In genomic region chr7:92681633-92682032, GRCh38 we compare ENCODE assay signal across 18 cellular contexts.
DNase-seq lines count a peak whose midpoint lies in the region; ATAC-seq lines count a peak whose summit lies in the region.
"Had no signal": no experiment of that assay in that cellular context is flagged by ENCODE, and none has a peak within 500 bp of the region (broad histone marks: within the 10 kb centered on the region; RNA-seq: fewer than 3 reads in every experiment).

No MANE protein-coding gene starts in this region.

- no peak for ATAC-seq in naive thymus-derived CD4-positive, alpha-beta T cell
- ATAC-seq in HG02610 (IDR thresholded peaks at IDR 0.05; ENCODE audit: unreplicated experiment), result no peak

- H3K4me1 ChIP-seq in CD4-positive, alpha-beta memory T cell (ENCODE audit: insufficient read depth, low read length), result peaks cover 66% of the 10 kb centered on the region
- H3K4me1 ChIP-seq in CD8-positive, alpha-beta memory T cell (ENCODE audit: insufficient read depth, low read length), result peaks cover 68% of the 10 kb centered on the region
- H3K4me1 ChIP-seq in naive thymus-derived CD4-positive, alpha-beta T cell (ENCODE audit: control insufficient read depth in 2 of 2, insufficient read depth in 2 of 2, low read length in 2 of 2), result peaks cover 32 to 54% of the 10 kb centered on the region in 2 donors

- no peak overlapping the region for H3K4me3 ChIP-seq in CD4-positive, alpha-beta memory T cell (ENCODE audit: low read length in 2 of 2)
- H3K4me3 ChIP-seq in CD8-positive, alpha-beta memory T cell (ENCODE audit: low read length), result no peak overlapping the region
- no peak overlapping the region for H3K4me3 ChIP-seq in naive thymus-derived CD4-positive, alpha-beta T cell (ENCODE audit: low read length)
- H3K4me3 ChIP-seq: adrenal gland, BLaER1, dorsolateral prefrontal cortex, PC-9, skin epidermis, tibial artery had no signal

- intact Hi-C loops in CD4-positive, alpha-beta memory T cell (cut with micrococcal nuclease), result loop anchor here (2.0 to 5.0 kb wide), 2 partner anchors 39 to 61 kb away; no protein-coding TSS in a partner anchor
- intact Hi-C loops in naive thymus-derived CD4-positive, alpha-beta T cell (cut with micrococcal nuclease), result loop anchor here (5.0 kb wide), 2 partner anchors 154 to 436 kb away; partner anchors contain the start of genes SAMD9 (in 2 of the 2), PEX1 (in 1 of the 2) and RBM48 (in 1 of the 2)

- H3K27me3 Mint-ChIP-seq in CD4-positive, alpha-beta memory T cell, result no peaks in the 10 kb centered on the region
- no peaks in the 10 kb centered on the region for H3K27me3 Mint-ChIP-seq in CD8-positive, alpha-beta memory T cell
- H3K27me3 Mint-ChIP-seq in activated naive CD8-positive, alpha-beta T cell, result no peaks in the 10 kb centered on the region
- H3K27me3 Mint-ChIP-seq in naive thymus-derived CD4-positive, alpha-beta T cell, result no peaks in the 10 kb centered on the region
- H3K27me3 Mint-ChIP-seq: progenitor cell of endocrine pancreas had no signal

- H3K27me3 ChIP-seq in CD4-positive, alpha-beta memory T cell (ENCODE audit: insufficient read depth, low read length), result no peaks in the 10 kb centered on the region
- no peaks in the 10 kb centered on the region for H3K27me3 ChIP-seq in CD8-positive, alpha-beta memory T cell (ENCODE audit: insufficient read depth, low read length, poor library complexity, severe bottlenecking)
- H3K27me3 ChIP-seq in naive thymus-derived CD4-positive, alpha-beta T cell (ENCODE audit: control insufficient read depth in 2 of 2, insufficient read depth in 2 of 2, low read length in 2 of 2), result no peaks in the 10 kb centered on the region
- H3K27me3 ChIP-seq: adrenal gland, BLaER1, dorsolateral prefrontal cortex, tibial artery had no signal

- H3K9me3 ChIP-seq in CD4-positive, alpha-beta memory T cell (ENCODE audit: control insufficient read depth in 1 of 2, low read length in 2 of 2), result no peaks in the 10 kb centered on the region
- no peaks in the 10 kb centered on the region for H3K9me3 ChIP-seq in CD8-positive, alpha-beta memory T cell (ENCODE audit: low read length)
- H3K9me3 ChIP-seq in naive thymus-derived CD4-positive, alpha-beta T cell (ENCODE audit: control insufficient read depth in 2 of 3, low read length in 3 of 3), result no peaks in the 10 kb centered on the region
- H3K9me3 ChIP-seq: adrenal gland, tibial artery had no signal

- no peak overlapping the region for H3K27ac ChIP-seq in CD4-positive, alpha-beta memory T cell (ENCODE audit: low read depth, low read length)
- H3K27ac ChIP-seq in CD8-positive, alpha-beta memory T cell (ENCODE audit: low read depth, low read length), result no peak overlapping the region
- H3K27ac ChIP-seq in naive thymus-derived CD4-positive, alpha-beta T cell (ENCODE audit: low read depth, low read length), result peak overlapping the region; percentile 70
- H3K27ac ChIP-seq: PC-9 had no signal

- H3K36me3 Mint-ChIP-seq in CD4-positive, alpha-beta memory T cell, result peaks cover 0 to 3% of the 10 kb centered on the region in 2 donors
- peaks cover 0 to 3% (median 2%) of the 10 kb centered on the region in 3 donors for H3K36me3 Mint-ChIP-seq in CD8-positive, alpha-beta memory T cell
- peaks cover 36% of the 10 kb centered on the region for H3K36me3 Mint-ChIP-seq in activated naive CD8-positive, alpha-beta T cell
- peaks cover 0 to 46% (median 11%) of the 10 kb centered on the region in 5 donors for H3K36me3 Mint-ChIP-seq in naive thymus-derived CD4-positive, alpha-beta T cell

- POLR2A ChIA-PET in CD4-positive, alpha-beta memory T cell (lab: Charles Lee; ENCODE audit: partially characterized antibody), result interaction anchor here (1.3 kb wide), 1 partner anchor 151 kb away, joined by 4 read pairs; no protein-coding TSS in a partner anchor
- POLR2A ChIA-PET in CD8-positive, alpha-beta memory T cell (lab: Charles Lee), result no interaction called here
- POLR2A ChIA-PET in naive thymus-derived CD4-positive, alpha-beta T cell (lab: Charles Lee), result interaction anchor here (1.1 kb wide), 1 partner anchor 14 kb away, joined by 3 read pairs; no protein-coding TSS in a partner anchor

- CTCF ChIA-PET in CD4-positive, alpha-beta memory T cell (lab: Charles Lee; ENCODE audit: partially characterized antibody), result interaction anchor here (2.3 kb wide), 1 partner anchor 151 kb away, joined by 9 read pairs; no protein-coding TSS in a partner anchor
- CTCF ChIA-PET in CD8-positive, alpha-beta memory T cell (lab: Charles Lee), result interaction anchor here (1.8 kb wide), 1 partner anchor 151 kb away, joined by 7 read pairs; no protein-coding TSS in a partner anchor
- CTCF ChIA-PET in naive thymus-derived CD4-positive, alpha-beta T cell (lab: Charles Lee), result interaction anchor here (1.5 kb wide), 1 partner anchor 9 kb away, joined by 4 read pairs; no protein-coding TSS in a partner anchor

- H3K36me3 ChIP-seq in CD4-positive, alpha-beta memory T cell (ENCODE audit: insufficient read depth, low read length), result no peaks in the 10 kb centered on the region
- H3K36me3 ChIP-seq in CD8-positive, alpha-beta memory T cell (ENCODE audit: insufficient read depth, low read length), result no peaks in the 10 kb centered on the region
- H3K36me3 ChIP-seq in naive thymus-derived CD4-positive, alpha-beta T cell (ENCODE audit: control insufficient read depth in 2 of 3, insufficient read depth in 3 of 3, low read length in 3 of 3), result no peaks in the 10 kb centered on the region
- H3K36me3 ChIP-seq: adrenal gland, tibial artery had no signal

- peak overlapping the region; percentile 15 to 91 (median 74) for H3K27ac Mint-ChIP-seq in CD4-positive, alpha-beta memory T cell
- peak overlapping the region in 5 of 8 donors; percentile 2 to 86 (median 67) for H3K27ac Mint-ChIP-seq in CD8-positive, alpha-beta memory T cell
- peak overlapping the region; percentile 96 for H3K27ac Mint-ChIP-seq in activated naive CD8-positive, alpha-beta T cell
- peak overlapping the region; percentile 73 to 93 (median 81) for H3K27ac Mint-ChIP-seq in naive thymus-derived CD4-positive, alpha-beta T cell
- H3K27ac Mint-ChIP-seq: progenitor cell of endocrine pancreas had no signal

- H3K4me3 Mint-ChIP-seq in CD4-positive, alpha-beta memory T cell, result peak overlapping the region in 4 of 8 donors; percentile 7 to 50 (median 24)
- no peak overlapping the region for H3K4me3 Mint-ChIP-seq in CD8-positive, alpha-beta memory T cell
- H3K4me3 Mint-ChIP-seq in activated naive CD8-positive, alpha-beta T cell, result peak overlapping the region; percentile 52
- peak overlapping the region in 6 of 10 donors; percentile 32 to 66 (median 50) for H3K4me3 Mint-ChIP-seq in naive thymus-derived CD4-positive, alpha-beta T cell

- no peak for DNase-seq in CD4-positive, alpha-beta memory T cell
- DNase-seq in CD8-positive, alpha-beta memory T cell, result no peak
- DNase-seq in naive thymus-derived CD4-positive, alpha-beta T cell, result no peak
- DNase-seq in iPS-NIHi7 (ENCODE audit: extremely low spot score), result no peak
- no peak for DNase-seq in D341Med (ENCODE audit: low spot score)
- DNase-seq: dorsolateral prefrontal cortex, erythroblast, H7, Kasumi-1, NCI-H82, PC-9, tibial artery had no signal

- no peaks in the 10 kb centered on the region for H3K9me3 Mint-ChIP-seq in CD4-positive, alpha-beta memory T cell
- no peaks in the 10 kb centered on the region for H3K9me3 Mint-ChIP-seq in CD8-positive, alpha-beta memory T cell
- H3K9me3 Mint-ChIP-seq in activated naive CD8-positive, alpha-beta T cell (ENCODE audit: low read depth), result no peaks in the 10 kb centered on the region
- H3K9me3 Mint-ChIP-seq in naive thymus-derived CD4-positive, alpha-beta T cell, result peaks cover 0 to 17% (median 0%) of the 10 kb centered on the region in 11 donors

- peaks cover 62 to 75% (median 69%) of the 10 kb centered on the region in 4 donors for H3K4me1 Mint-ChIP-seq in CD4-positive, alpha-beta memory T cell
- H3K4me1 Mint-ChIP-seq in CD8-positive, alpha-beta memory T cell, result peaks cover 61 to 77% (median 73%) of the 10 kb centered on the region in 3 donors
- peaks cover 77% of the 10 kb centered on the region for H3K4me1 Mint-ChIP-seq in activated naive CD8-positive, alpha-beta T cell (ENCODE audit: low read depth)
- H3K4me1 Mint-ChIP-seq in naive thymus-derived CD4-positive, alpha-beta T cell, result peaks cover 51 to 79% (median 77%) of the 10 kb centered on the region in 7 donors

Comparison
In these comparisons a context has a peak if more than half of its experiments do, and no peak if none do; other contexts are left out.
1. H3K4me3 Mint-ChIP-seq: peak in activated naive CD8-positive, alpha-beta T cell (single experiment) and naive thymus-derived CD4-positive, alpha-beta T cell (6 of 10); none in CD8-positive, alpha-beta memory T cell (0 of 7).
2. Peak in every context shown above with its lines, with median percentiles within 50 percentile points of each other: H3K27ac Mint-ChIP-seq.